In the genomic region with DNA sequence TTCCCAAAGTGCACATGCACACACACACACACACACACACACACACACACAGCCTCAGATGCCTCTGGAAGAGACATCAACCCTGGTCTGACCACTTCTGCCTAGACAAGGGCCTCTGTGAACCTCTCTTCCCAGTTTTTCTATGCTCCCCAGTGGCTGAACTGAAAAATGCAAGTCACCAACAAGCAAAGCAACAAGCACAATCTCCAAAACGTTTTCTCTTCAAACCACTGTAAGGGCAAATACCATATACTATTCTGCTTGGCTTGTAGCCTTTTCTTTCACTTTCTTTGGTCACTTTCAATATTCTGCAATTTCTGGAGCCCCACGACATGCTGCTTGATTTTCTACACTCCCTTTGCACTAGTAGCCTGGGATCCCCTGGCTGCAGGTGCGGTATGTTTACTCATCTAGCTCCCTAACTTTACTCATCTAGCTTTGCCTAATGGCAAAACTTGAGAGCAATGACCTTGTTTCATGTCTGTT, we compare ENCODE assay signal across 1 cellular context.
TF ChIP-seq lines count a peak whose summit lies in the region.

No MANE protein-coding gene starts in this region.

TF ChIP-seq in GM12878, 131 proteins besides CTCF, POLR2A, EP300 and RAD21 (continued from another document and continues in another):
- TF ChIP-seq, protein P1, sequence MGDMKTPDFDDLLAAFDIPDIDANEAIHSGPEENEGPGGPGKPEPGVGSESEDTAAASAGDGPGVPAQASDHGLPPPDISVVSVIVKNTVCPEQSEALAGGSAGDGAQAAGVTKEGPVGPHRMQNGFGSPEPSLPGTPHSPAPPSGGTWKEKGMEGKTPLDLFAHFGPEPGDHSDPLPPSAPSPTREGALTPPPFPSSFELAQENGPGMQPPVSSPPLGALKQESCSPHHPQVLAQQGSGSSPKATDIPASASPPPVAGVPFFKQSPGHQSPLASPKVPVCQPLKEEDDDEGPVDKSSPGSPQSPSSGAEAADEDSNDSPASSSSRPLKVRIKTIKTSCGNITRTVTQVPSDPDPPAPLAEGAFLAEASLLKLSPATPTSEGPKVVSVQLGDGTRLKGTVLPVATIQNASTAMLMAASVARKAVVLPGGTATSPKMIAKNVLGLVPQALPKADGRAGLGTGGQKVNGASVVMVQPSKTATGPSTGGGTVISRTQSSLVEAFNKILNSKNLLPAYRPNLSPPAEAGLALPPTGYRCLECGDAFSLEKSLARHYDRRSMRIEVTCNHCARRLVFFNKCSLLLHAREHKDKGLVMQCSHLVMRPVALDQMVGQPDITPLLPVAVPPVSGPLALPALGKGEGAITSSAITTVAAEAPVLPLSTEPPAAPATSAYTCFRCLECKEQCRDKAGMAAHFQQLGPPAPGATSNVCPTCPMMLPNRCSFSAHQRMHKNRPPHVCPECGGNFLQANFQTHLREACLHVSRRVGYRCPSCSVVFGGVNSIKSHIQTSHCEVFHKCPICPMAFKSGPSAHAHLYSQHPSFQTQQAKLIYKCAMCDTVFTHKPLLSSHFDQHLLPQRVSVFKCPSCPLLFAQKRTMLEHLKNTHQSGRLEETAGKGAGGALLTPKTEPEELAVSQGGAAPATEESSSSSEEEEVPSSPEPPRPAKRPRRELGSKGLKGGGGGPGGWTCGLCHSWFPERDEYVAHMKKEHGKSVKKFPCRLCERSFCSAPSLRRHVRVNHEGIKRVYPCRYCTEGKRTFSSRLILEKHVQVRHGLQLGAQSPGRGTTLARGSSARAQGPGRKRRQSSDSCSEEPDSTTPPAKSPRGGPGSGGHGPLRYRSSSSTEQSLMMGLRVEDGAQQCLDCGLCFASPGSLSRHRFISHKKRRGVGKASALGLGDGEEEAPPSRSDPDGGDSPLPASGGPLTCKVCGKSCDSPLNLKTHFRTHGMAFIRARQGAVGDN (IDR thresholded peaks at IDR 0.05) = no peak
- no peak for TF ChIP-seq EZH2 (IDR thresholded peaks at IDR 0.05; ENCODE audit: borderline replicate concordance, control insufficient read depth, low read depth, low read length)
- no peak for TF ChIP-seq CHD1 (IDR thresholded peaks at IDR 0.05; ENCODE audit: low read depth, low read length)
- TF ChIP-seq SIX5 (IDR thresholded peaks at IDR 0.05; ENCODE audit: low read depth, low read length, severe bottlenecking) = no peak
- TF ChIP-seq CEBPB (IDR thresholded peaks at IDR 0.05; ENCODE audit: borderline replicate concordance in 1 of 2, low read depth in 2 of 2, low read length in 2 of 2) = no peak
- TF ChIP-seq, protein P2, sequence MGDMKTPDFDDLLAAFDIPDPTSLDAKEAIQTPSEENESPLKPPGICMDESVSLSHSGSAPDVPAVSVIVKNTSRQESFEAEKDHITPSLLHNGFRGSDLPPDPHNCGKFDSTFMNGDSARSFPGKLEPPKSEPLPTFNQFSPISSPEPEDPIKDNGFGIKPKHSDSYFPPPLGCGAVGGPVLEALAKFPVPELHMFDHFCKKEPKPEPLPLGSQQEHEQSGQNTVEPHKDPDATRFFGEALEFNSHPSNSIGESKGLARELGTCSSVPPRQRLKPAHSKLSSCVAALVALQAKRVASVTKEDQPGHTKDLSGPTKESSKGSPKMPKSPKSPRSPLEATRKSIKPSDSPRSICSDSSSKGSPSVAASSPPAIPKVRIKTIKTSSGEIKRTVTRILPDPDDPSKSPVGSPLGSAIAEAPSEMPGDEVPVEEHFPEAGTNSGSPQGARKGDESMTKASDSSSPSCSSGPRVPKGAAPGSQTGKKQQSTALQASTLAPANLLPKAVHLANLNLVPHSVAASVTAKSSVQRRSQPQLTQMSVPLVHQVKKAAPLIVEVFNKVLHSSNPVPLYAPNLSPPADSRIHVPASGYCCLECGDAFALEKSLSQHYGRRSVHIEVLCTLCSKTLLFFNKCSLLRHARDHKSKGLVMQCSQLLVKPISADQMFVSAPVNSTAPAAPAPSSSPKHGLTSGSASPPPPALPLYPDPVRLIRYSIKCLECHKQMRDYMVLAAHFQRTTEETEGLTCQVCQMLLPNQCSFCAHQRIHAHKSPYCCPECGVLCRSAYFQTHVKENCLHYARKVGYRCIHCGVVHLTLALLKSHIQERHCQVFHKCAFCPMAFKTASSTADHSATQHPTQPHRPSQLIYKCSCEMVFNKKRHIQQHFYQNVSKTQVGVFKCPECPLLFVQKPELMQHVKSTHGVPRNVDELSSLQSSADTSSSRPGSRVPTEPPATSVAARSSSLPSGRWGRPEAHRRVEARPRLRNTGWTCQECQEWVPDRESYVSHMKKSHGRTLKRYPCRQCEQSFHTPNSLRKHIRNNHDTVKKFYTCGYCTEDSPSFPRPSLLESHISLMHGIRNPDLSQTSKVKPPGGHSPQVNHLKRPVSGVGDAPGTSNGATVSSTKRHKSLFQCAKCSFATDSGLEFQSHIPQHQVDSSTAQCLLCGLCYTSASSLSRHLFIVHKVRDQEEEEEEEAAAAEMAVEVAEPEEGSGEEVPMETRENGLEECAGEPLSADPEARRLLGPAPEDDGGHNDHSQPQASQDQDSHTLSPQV (IDR thresholded peaks at IDR 0.05) = no peak
- no peak for TF ChIP-seq PAX8 (IDR thresholded peaks at IDR 0.05)
- no peak for TF ChIP-seq KLF5 (IDR thresholded peaks at IDR 0.05; ENCODE audit: partially characterized antibody)
- TF ChIP-seq, protein P3, sequence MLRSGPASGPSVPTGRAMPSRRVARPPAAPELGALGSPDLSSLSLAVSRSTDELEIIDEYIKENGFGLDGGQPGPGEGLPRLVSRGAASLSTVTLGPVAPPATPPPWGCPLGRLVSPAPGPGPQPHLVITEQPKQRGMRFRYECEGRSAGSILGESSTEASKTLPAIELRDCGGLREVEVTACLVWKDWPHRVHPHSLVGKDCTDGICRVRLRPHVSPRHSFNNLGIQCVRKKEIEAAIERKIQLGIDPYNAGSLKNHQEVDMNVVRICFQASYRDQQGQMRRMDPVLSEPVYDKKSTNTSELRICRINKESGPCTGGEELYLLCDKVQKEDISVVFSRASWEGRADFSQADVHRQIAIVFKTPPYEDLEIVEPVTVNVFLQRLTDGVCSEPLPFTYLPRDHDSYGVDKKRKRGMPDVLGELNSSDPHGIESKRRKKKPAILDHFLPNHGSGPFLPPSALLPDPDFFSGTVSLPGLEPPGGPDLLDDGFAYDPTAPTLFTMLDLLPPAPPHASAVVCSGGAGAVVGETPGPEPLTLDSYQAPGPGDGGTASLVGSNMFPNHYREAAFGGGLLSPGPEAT (IDR thresholded peaks at IDR 0.05; ENCODE audit: low read depth) = 0 out of 2 replicates have a peak, but pooled peaks have one; percentile 27
- no peak for TF ChIP-seq SREBF2 (IDR thresholded peaks at IDR 0.05; ENCODE audit: low read length)
- peak; percentile 57; the same call in 1 of the 2 replicates for TF ChIP-seq TCF7 (IDR thresholded peaks at IDR 0.05; ENCODE audit: borderline replicate concordance)
- TF ChIP-seq NBN (IDR thresholded peaks at IDR 0.05) = 0 out of 2 replicates have a peak, but pooled peaks have one; percentile 40
- TF ChIP-seq, protein P4, sequence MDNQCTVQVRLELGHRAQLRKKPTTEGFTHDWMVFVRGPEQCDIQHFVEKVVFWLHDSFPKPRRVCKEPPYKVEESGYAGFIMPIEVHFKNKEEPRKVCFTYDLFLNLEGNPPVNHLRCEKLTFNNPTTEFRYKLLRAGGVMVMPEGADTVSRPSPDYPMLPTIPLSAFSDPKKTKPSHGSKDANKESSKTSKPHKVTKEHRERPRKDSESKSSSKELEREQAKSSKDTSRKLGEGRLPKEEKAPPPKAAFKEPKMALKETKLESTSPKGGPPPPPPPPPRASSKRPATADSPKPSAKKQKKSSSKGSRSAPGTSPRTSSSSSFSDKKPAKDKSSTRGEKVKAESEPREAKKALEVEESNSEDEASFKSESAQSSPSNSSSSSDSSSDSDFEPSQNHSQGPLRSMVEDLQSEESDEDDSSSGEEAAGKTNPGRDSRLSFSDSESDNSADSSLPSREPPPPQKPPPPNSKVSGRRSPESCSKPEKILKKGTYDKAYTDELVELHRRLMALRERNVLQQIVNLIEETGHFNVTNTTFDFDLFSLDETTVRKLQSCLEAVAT (IDR thresholded peaks at IDR 0.05) = 0 out of 2 replicates have a peak, but pooled peaks have one; percentile 22
- TF ChIP-seq JUNB (IDR thresholded peaks at IDR 0.05) = peak; percentile 85
- no peak for TF ChIP-seq STAT3 (IDR thresholded peaks at IDR 0.05; ENCODE audit: low read depth, low read length)
- TF ChIP-seq RFX5 (IDR thresholded peaks at IDR 0.05; ENCODE audit: low read depth, low read length) = no peak
- TF ChIP-seq TCF12 (IDR thresholded peaks at IDR 0.05; ENCODE audit: low read depth, low read length) = 0 out of 2 replicates have a peak, but pooled peaks have one; percentile 72
- TF ChIP-seq, protein P5, sequence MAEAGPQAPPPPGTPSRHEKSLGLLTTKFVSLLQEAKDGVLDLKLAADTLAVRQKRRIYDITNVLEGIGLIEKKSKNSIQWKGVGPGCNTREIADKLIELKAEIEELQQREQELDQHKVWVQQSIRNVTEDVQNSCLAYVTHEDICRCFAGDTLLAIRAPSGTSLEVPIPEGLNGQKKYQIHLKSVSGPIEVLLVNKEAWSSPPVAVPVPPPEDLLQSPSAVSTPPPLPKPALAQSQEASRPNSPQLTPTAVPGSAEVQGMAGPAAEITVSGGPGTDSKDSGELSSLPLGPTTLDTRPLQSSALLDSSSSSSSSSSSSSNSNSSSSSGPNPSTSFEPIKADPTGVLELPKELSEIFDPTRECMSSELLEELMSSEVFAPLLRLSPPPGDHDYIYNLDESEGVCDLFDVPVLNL (IDR thresholded peaks at IDR 0.05; ENCODE audit: low read depth, low read length) = no peak
- TF ChIP-seq, protein P6, sequence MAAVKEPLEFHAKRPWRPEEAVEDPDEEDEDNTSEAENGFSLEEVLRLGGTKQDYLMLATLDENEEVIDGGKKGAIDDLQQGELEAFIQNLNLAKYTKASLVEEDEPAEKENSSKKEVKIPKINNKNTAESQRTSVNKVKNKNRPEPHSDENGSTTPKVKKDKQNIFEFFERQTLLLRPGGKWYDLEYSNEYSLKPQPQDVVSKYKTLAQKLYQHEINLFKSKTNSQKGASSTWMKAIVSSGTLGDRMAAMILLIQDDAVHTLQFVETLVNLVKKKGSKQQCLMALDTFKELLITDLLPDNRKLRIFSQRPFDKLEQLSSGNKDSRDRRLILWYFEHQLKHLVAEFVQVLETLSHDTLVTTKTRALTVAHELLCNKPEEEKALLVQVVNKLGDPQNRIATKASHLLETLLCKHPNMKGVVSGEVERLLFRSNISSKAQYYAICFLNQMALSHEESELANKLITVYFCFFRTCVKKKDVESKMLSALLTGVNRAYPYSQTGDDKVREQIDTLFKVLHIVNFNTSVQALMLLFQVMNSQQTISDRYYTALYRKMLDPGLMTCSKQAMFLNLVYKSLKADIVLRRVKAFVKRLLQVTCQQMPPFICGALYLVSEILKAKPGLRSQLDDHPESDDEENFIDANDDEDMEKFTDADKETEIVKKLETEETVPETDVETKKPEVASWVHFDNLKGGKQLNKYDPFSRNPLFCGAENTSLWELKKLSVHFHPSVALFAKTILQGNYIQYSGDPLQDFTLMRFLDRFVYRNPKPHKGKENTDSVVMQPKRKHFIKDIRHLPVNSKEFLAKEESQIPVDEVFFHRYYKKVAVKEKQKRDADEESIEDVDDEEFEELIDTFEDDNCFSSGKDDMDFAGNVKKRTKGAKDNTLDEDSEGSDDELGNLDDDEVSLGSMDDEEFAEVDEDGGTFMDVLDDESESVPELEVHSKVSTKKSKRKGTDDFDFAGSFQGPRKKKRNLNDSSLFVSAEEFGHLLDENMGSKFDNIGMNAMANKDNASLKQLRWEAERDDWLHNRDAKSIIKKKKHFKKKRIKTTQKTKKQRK (IDR thresholded peaks at IDR 0.05; ENCODE audit: low read depth, low read length) = no peak
- TF ChIP-seq, protein P7, sequence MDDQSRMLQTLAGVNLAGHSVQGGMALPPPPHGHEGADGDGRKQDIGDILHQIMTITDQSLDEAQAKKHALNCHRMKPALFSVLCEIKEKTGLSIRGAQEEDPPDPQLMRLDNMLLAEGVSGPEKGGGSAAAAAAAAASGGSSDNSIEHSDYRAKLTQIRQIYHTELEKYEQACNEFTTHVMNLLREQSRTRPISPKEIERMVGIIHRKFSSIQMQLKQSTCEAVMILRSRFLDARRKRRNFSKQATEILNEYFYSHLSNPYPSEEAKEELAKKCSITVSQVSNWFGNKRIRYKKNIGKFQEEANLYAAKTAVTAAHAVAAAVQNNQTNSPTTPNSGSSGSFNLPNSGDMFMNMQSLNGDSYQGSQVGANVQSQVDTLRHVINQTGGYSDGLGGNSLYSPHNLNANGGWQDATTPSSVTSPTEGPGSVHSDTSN (IDR thresholded peaks at IDR 0.05; ENCODE audit: insufficient replicate concordance, low read depth, low read length) = no peak
- TF ChIP-seq YBX1 (IDR thresholded peaks at IDR 0.05) = no peak
- no peak for TF ChIP-seq NRF1 (conservative IDR thresholded peaks at IDR 0.05; ENCODE audit: low read depth, low read length)
- TF ChIP-seq, protein P8, sequence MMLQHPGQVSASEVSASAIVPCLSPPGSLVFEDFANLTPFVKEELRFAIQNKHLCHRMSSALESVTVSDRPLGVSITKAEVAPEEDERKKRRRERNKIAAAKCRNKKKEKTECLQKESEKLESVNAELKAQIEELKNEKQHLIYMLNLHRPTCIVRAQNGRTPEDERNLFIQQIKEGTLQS (IDR thresholded peaks at IDR 0.05; ENCODE audit: borderline replicate concordance, extremely low read depth, low read depth, low read length) = no peak
- peak; percentile 83 for TF ChIP-seq ZBED1 (IDR thresholded peaks at IDR 0.05; ENCODE audit: borderline replicate concordance)
- peak; percentile 56 to 59; a peak in 2 of 4 replicates for TF ChIP-seq IKZF2 (IDR thresholded peaks at IDR 0.05)
- no peak for TF ChIP-seq ZNF217 (IDR thresholded peaks at IDR 0.05)
- no peak for TF ChIP-seq HDAC2 (IDR thresholded peaks at IDR 0.05)
- TF ChIP-seq FOXK2 (IDR thresholded peaks at IDR 0.05) = no peak
- TF ChIP-seq CBX5 (IDR thresholded peaks at IDR 0.05; ENCODE audit: low read depth) = peak; percentile 43; the same call in 1 of the 2 replicates
- TF ChIP-seq POLR2AphosphoS2 (IDR thresholded peaks at IDR 0.05; ENCODE audit: low read depth, low read length) = no peak
- TF ChIP-seq BMI1 (IDR thresholded peaks at IDR 0.05; ENCODE audit: borderline replicate concordance) = no peak
- TF ChIP-seq PAX5 (IDR thresholded peaks at IDR 0.05; ENCODE audit: borderline replicate concordance, low read depth, low read length) = peak; percentile 43; the same call in 1 of the 2 replicates
- peak; percentile 77 for TF ChIP-seq RUNX3 (IDR thresholded peaks at IDR 0.05; ENCODE audit: low read length)
- no peak for TF ChIP-seq MEF2B (IDR thresholded peaks at IDR 0.05; ENCODE audit: partially characterized antibody, poor library complexity, severe bottlenecking)
- TF ChIP-seq BACH1 (IDR thresholded peaks at IDR 0.05; ENCODE audit: borderline replicate concordance) = no peak; the same call in 1 of the 2 replicates
- TF ChIP-seq FOS (IDR thresholded peaks at IDR 0.05; ENCODE audit: borderline replicate concordance, extremely low read depth, insufficient read length) = no peak
- no peak for TF ChIP-seq SIN3A (IDR thresholded peaks at IDR 0.05; ENCODE audit: low read depth, low read length)
- TF ChIP-seq RELA (IDR thresholded peaks at IDR 0.05; ENCODE audit: borderline replicate concordance, partially characterized antibody) = no peak
- TF ChIP-seq ASH2L (IDR thresholded peaks at IDR 0.05; ENCODE audit: borderline replicate concordance, low read depth) = no peak
- TF ChIP-seq MEF2A (IDR thresholded peaks at IDR 0.05; ENCODE audit: insufficient read depth, low read depth, low read length) = peak; percentile 68; the same call in 1 of the 2 replicates
- no peak for TF ChIP-seq BRCA1 (IDR thresholded peaks at IDR 0.05; ENCODE audit: low read depth, low read length)
- peak in 1 of 2 experiments; percentile 41; a peak in 1 of 4 replicates for TF ChIP-seq SRF (IDR thresholded peaks at IDR 0.05; ENCODE audit: low read depth in 2 of 2, low read length in 2 of 2)
- no peak for TF ChIP-seq SMARCA5 (IDR thresholded peaks at IDR 0.05)
- TF ChIP-seq MTA3 (IDR thresholded peaks at IDR 0.05; ENCODE audit: borderline replicate concordance, low read length) = no peak
- TF ChIP-seq KAT2A (conservative IDR thresholded peaks at IDR 0.05; ENCODE audit: control insufficient read depth, low read depth, low read length) = no peak
- TF ChIP-seq IKZF1 (conservative IDR thresholded peaks at IDR 0.05) = no peak
- TF ChIP-seq ZNF207 (IDR thresholded peaks at IDR 0.05; ENCODE audit: borderline replicate concordance) = no peak
